10 cellular contexts compared by ENCODE assay signal in genomic region chr1:108239433-108239832, GRCh38. TPM values are rescaled to one million over a fixed set of nuclear protein-coding genes. Genes with fewer than 3 reads are reported as not detected.
"Had no signal": no experiment of that assay in that cellular context is flagged by ENCODE, and none has a peak within 500 bp of the region (broad histone marks: within the 10 kb centered on the region; RNA-seq: fewer than 3 reads in every experiment).

No MANE protein-coding gene starts in this region.

RNA-seq across cellular contexts. Expression of gene NBPF4, which starts 4.4 kb away (rescaled TPM):
- total RNA-seq: stomach, subcutaneous adipose tissue, suprapubic skin, temporal lobe, thoracic aorta, thyroid gland, upper lobe of left lung, upper lobe of right lung, urinary bladder, vagina had no signal
- polyA plus RNA-seq: stomach, urinary bladder had no signal
